In genomic region chr9:38066907-38067610, GRCh38 we compare ENCODE assay signal across 1 cellular context.
TF ChIP-seq lines count a peak whose summit lies in the region.

No MANE protein-coding gene starts in this region.

TF ChIP-seq in HepG2, 621 proteins besides CTCF, POLR2A, EP300 and RAD21 (continued from another document and continues in another):
- TF ChIP-seq PBX3 (CRISPR knock-in tag; IDR thresholded peaks at IDR 0.05; ENCODE audit: borderline replicate concordance) (no peak), BCL3 (CRISPR knock-in tag; IDR thresholded peaks at IDR 0.05) (no peak), ZNF282 (IDR thresholded peaks at IDR 0.05; ENCODE audit: partially characterized antibody) (no peak), ZNF460 (CRISPR knock-in tag; IDR thresholded peaks at IDR 0.05; ENCODE audit: borderline replicate concordance) (no peak), HOXA3 (CRISPR knock-in tag; IDR thresholded peaks at IDR 0.05) (0 out of 2 replicates have a peak, but pooled peaks have one; percentile 18), NR2F6 (IDR thresholded peaks at IDR 0.05) (no peak), NR2F6 (CRISPR knock-in tag; IDR thresholded peaks at IDR 0.05) (no peak), GLMP (CRISPR knock-in tag; IDR thresholded peaks at IDR 0.05; ENCODE audit: borderline replicate concordance) (no peak), CAMTA2 (CRISPR knock-in tag; IDR thresholded peaks at IDR 0.05; ENCODE audit: borderline replicate concordance) (peak; percentile 24; the same call in 1 of the 2 replicates), PHF21A (CRISPR knock-in tag; IDR thresholded peaks at IDR 0.05) (peak; percentile 53; the same call in 1 of the 2 replicates), ZNF788 (CRISPR knock-in tag; IDR thresholded peaks at IDR 0.05; ENCODE audit: borderline replicate concordance) (0 out of 2 replicates have a peak, but pooled peaks have one; percentile 29), ZNF839 (CRISPR knock-in tag; IDR thresholded peaks at IDR 0.05; ENCODE audit: borderline replicate concordance) (no peak), ARID4A (CRISPR knock-in tag; IDR thresholded peaks at IDR 0.05; ENCODE audit: borderline replicate concordance) (peak; percentile 57), KLF15 (CRISPR knock-in tag; IDR thresholded peaks at IDR 0.05; ENCODE audit: borderline replicate concordance) (no peak), ELF4 (CRISPR knock-in tag; IDR thresholded peaks at IDR 0.05; ENCODE audit: borderline replicate concordance) (no peak), ZNF276 (CRISPR knock-in tag; IDR thresholded peaks at IDR 0.05; ENCODE audit: low read depth) (no peak), RCOR2 (CRISPR knock-in tag; IDR thresholded peaks at IDR 0.05) (no peak), ZNF724P (CRISPR knock-in tag; IDR thresholded peaks at IDR 0.05; ENCODE audit: borderline replicate concordance) (no peak), MED1 (CRISPR knock-in tag; IDR thresholded peaks at IDR 0.05) (peak; percentile 36; the same call in 1 of the 2 replicates), MYC (CRISPR knock-in tag; IDR thresholded peaks at IDR 0.05; ENCODE audit: borderline replicate concordance) (peak; percentile 33; the same call in 1 of the 2 replicates), SUZ12 (IDR thresholded peaks at IDR 0.05; ENCODE audit: low read depth, low read length) (no peak), NPAS2 (CRISPR knock-in tag; IDR thresholded peaks at IDR 0.05; ENCODE audit: borderline replicate concordance) (no peak), XBP1 (CRISPR knock-in tag; IDR thresholded peaks at IDR 0.05) (no peak), TAF1 (CRISPR knock-in tag; IDR thresholded peaks at IDR 0.05) (0 out of 2 replicates have a peak, but pooled peaks have one; percentile 22), DR1 (CRISPR knock-in tag; IDR thresholded peaks at IDR 0.05) (no peak), CREBL2 (CRISPR knock-in tag; IDR thresholded peaks at IDR 0.05; ENCODE audit: borderline replicate concordance) (no peak), ETV6 (CRISPR knock-in tag; conservative IDR thresholded peaks at IDR 0.05) (no peak), ZFP82 (CRISPR knock-in tag; IDR thresholded peaks at IDR 0.05; ENCODE audit: borderline replicate concordance) (no peak), ZNF329 (CRISPR knock-in tag; IDR thresholded peaks at IDR 0.05; ENCODE audit: low read depth) (no peak), RARA (CRISPR knock-in tag; IDR thresholded peaks at IDR 0.05) (no peak), DPF2 (CRISPR knock-in tag; IDR thresholded peaks at IDR 0.05; ENCODE audit: borderline replicate concordance, low read depth) (no peak), ZNF557 (CRISPR knock-in tag; IDR thresholded peaks at IDR 0.05) (0 out of 2 replicates have a peak, but pooled peaks have one; percentile 33), SATB2 (CRISPR knock-in tag; IDR thresholded peaks at IDR 0.05) (0 out of 2 replicates have a peak, but pooled peaks have one; percentile 37), KLF12 (CRISPR knock-in tag; IDR thresholded peaks at IDR 0.05; ENCODE audit: borderline replicate concordance) (no peak), ARID2 (CRISPR knock-in tag; IDR thresholded peaks at IDR 0.05; ENCODE audit: borderline replicate concordance) (no peak), NFRKB (IDR thresholded peaks at IDR 0.05) (no peak), REST (IDR thresholded peaks at IDR 0.05; ENCODE audit: borderline replicate concordance in 1 of 2, low read depth in 1 of 2, low read length in 2 of 2) (peak in 1 of 2 experiments; percentile 3; a peak in 1 of 4 replicates), ZNF775 (CRISPR knock-in tag; IDR thresholded peaks at IDR 0.05; ENCODE audit: borderline replicate concordance) (no peak), GPBP1L1 (CRISPR knock-in tag; IDR thresholded peaks at IDR 0.05) (no peak), RXRA (CRISPR knock-in tag; IDR thresholded peaks at IDR 0.05) (no peak), ZMAT5 (CRISPR knock-in tag; IDR thresholded peaks at IDR 0.05; ENCODE audit: borderline replicate concordance, low read depth) (no peak), ZNF7 (CRISPR knock-in tag; IDR thresholded peaks at IDR 0.05) (no peak), ZNF619 (CRISPR knock-in tag; IDR thresholded peaks at IDR 0.05) (no peak), ZNF382 (CRISPR knock-in tag; IDR thresholded peaks at IDR 0.05; ENCODE audit: borderline replicate concordance) (no peak), ZMAT3 (CRISPR knock-in tag; conservative IDR thresholded peaks at IDR 0.05) (0 out of 2 replicates have a peak, but pooled peaks have one; percentile 28), ZNF333 (CRISPR knock-in tag; IDR thresholded peaks at IDR 0.05; ENCODE audit: borderline replicate concordance) (no peak), TFDP2 (CRISPR knock-in tag; IDR thresholded peaks at IDR 0.05) (0 out of 2 replicates have a peak, but pooled peaks have one; percentile 12), MAF1 (CRISPR knock-in tag; IDR thresholded peaks at IDR 0.05; ENCODE audit: borderline replicate concordance) (no peak), TEAD2 (CRISPR knock-in tag; IDR thresholded peaks at IDR 0.05) (no peak), SIN3A (IDR thresholded peaks at IDR 0.05; ENCODE audit: borderline replicate concordance, low read depth, low read length) (peak; percentile 14; the same call in 1 of the 2 replicates), SOX6 (IDR thresholded peaks at IDR 0.05) (no peak), SOX6 (CRISPR knock-in tag; IDR thresholded peaks at IDR 0.05) (no peak), LCORL (IDR thresholded peaks at IDR 0.05) (no peak), LCORL (CRISPR knock-in tag; IDR thresholded peaks at IDR 0.05) (0 out of 2 replicates have a peak, but pooled peaks have one; percentile 33), MEIS1 (CRISPR knock-in tag; IDR thresholded peaks at IDR 0.05; ENCODE audit: borderline replicate concordance) (no peak), ZFYVE20 (CRISPR knock-in tag; IDR thresholded peaks at IDR 0.05; ENCODE audit: borderline replicate concordance, low read depth) (no peak)
